ENCODE assay signal across 20 cellular contexts in genomic region chr13:23473236-23473635, GRCh38. TPM values are rescaled to one million over a fixed set of nuclear protein-coding genes. Genes with fewer than 3 reads are reported as not detected.
DNase-seq lines count a peak whose midpoint lies in the region; ATAC-seq and TF ChIP-seq lines count a peak whose summit lies in the region.
"Had no signal": no experiment of that assay in that cellular context is flagged by ENCODE, and none has a peak within 500 bp of the region (broad histone marks: within the 10 kb centered on the region; RNA-seq: fewer than 3 reads in every experiment).

No MANE protein-coding gene starts in this region.

- H4K5ac ChIP-seq in mesendoderm (ENCODE audit: low read length) = no peak overlapping the region

- ATAC-seq in WTC11 = no peak
- ATAC-seq: A549; CD8-positive, alpha-beta T cell; GM12878; GM23338 had no signal

- no TSS peak for BruUV-seq in Caco-2 (replicated peaks; lab: Mats Ljungman, UMichigan)

- H4K8ac ChIP-seq in mesendoderm (ENCODE audit: low read depth, low read length) = no peak overlapping the region

- no peak overlapping the region for H3K18ac ChIP-seq in mesendoderm (ENCODE audit: low read length)

- peak; percentile 39 to 49 for DNase-seq in Caco-2
- no peak for DNase-seq in WTC11 (ENCODE audit: low spot score)
- DNase-seq in mesendoderm = peak; percentile 55
- no peak for DNase-seq in NCI-H1436 (lab: John Stamatoyannopoulos, UW)
- DNase-seq in NCI-H2171 (lab: John Stamatoyannopoulos, UW) = no peak
- no peak for DNase-seq in C1 segment of cervical spinal cord (lab: John Stamatoyannopoulos, UW)
- DNase-seq: 8988T; ACHN; CD4-positive, CD25-positive, alpha-beta regulatory T cell; CD8-positive, alpha-beta T cell; DMS 273 treated with DMSO at 0.1 percent for 48 hours; DMS79; EL; GDM1; HFFc6 had no signal

- H3K27me3 Mint-ChIP-seq in Caco-2 (ENCODE audit: insufficient read depth, unreplicated experiment) = no peaks in the 10 kb centered on the region
- H3K27me3 Mint-ChIP-seq in WTC11 (ENCODE audit: low read depth) = no peaks in the 10 kb centered on the region

- no peaks in the 10 kb centered on the region for H3K79me1 ChIP-seq in mesendoderm (ENCODE audit: low read length)

- no peaks in the 10 kb centered on the region for H3K79me2 ChIP-seq in mesendoderm (ENCODE audit: control insufficient read depth, insufficient read depth, low read length)

- no peak overlapping the region for H2BK120ac ChIP-seq in mesendoderm (ENCODE audit: low read depth, low read length)

- no peaks in the 10 kb centered on the region for H3K27me3 ChIP-seq in Caco-2 (replicated peaks; ENCODE audit: control insufficient read depth, insufficient read depth, low read length)
- no peaks in the 10 kb centered on the region for H3K27me3 ChIP-seq in mesendoderm (ENCODE audit: insufficient read depth, low read length, poor library complexity)

- H3K4me1 ChIP-seq in Caco-2 = peaks cover 23% of the 10 kb centered on the region
- H3K4me1 ChIP-seq in mesendoderm (ENCODE audit: control insufficient read depth, low read depth, low read length) = peaks cover 3% of the 10 kb centered on the region
- H3K4me1 ChIP-seq: A549 had no signal

- intact Hi-C loops in Caco-2 (cut with micrococcal nuclease; ENCODE audit: unreplicated experiment) = no loop called here

- H3K27ac ChIP-seq in mesendoderm (ENCODE audit: low read depth, low read length) = no peak overlapping the region
- H3K27ac ChIP-seq: A549, C4-2B had no signal

- H2BK5ac ChIP-seq in mesendoderm (ENCODE audit: low read length) = no peak overlapping the region

- H3K4me2 ChIP-seq in mesendoderm (ENCODE audit: low read length) = no peak overlapping the region
- H3K4me2 ChIP-seq: A549, GM23338 had no signal

- H3K36me3 Mint-ChIP-seq in Caco-2 (ENCODE audit: insufficient read depth, unreplicated experiment) = no peaks in the 10 kb centered on the region
- no peaks in the 10 kb centered on the region for H3K36me3 Mint-ChIP-seq in WTC11
- H3K36me3 Mint-ChIP-seq: CD4-positive, CD25-positive, alpha-beta regulatory T cell; CD8-positive, alpha-beta T cell had no signal

- POLR2A ChIA-PET in Caco-2 (lab: Charles Lee) = no interaction called here
- POLR2A ChIA-PET in WTC11 (lab: Charles Lee) = no interaction called here

- no peak overlapping the region for H3K23ac ChIP-seq in mesendoderm (ENCODE audit: low read length)

- no CpG with 5 or more reads among the region's 5 CpGs for WGBS in mesendoderm (ENCODE audit: extremely low coverage, insufficient coverage, low lambda C conversion rate)

- TF ChIP-seq CTCF in Caco-2 (IDR thresholded peaks at IDR 0.05; ENCODE audit: insufficient read depth in 1 of 2, low read depth in 1 of 2, low read length in 1 of 2, severe bottlenecking in 1 of 2, unreplicated experiment in 1 of 2) (no peak), WTC11 (IDR thresholded peaks at IDR 0.05) (no peak)

- CTCF ChIA-PET in Caco-2 (lab: Charles Lee) = no interaction called here
- CTCF ChIA-PET in WTC11 (lab: Charles Lee) = interaction anchor here (0.7 kb wide), 1 partner anchor 299 kb away, joined by 3 read pairs; no protein-coding TSS in a partner anchor

- no peak overlapping the region for H2AK5ac ChIP-seq in mesendoderm (ENCODE audit: low read length)

- no peak overlapping the region for H3K56ac ChIP-seq in mesendoderm (ENCODE audit: low read length)

- no peak overlapping the region for H3K4ac ChIP-seq in mesendoderm (ENCODE audit: low read depth, low read length)

- no peak overlapping the region for H3K4me3 Mint-ChIP-seq in Caco-2 (ENCODE audit: unreplicated experiment)
- H3K4me3 Mint-ChIP-seq in WTC11 = no peak overlapping the region
- H3K4me3 Mint-ChIP-seq: CD4-positive, CD25-positive, alpha-beta regulatory T cell; CD8-positive, alpha-beta T cell; GM23338; HFFc6 had no signal

- no peak overlapping the region for H2BK15ac ChIP-seq in mesendoderm (replicated peaks; ENCODE audit: low read depth)

- no peaks in the 10 kb centered on the region for H3K9me3 Mint-ChIP-seq in Caco-2 (ENCODE audit: unreplicated experiment)
- peaks cover 2% of the 10 kb centered on the region; the same call in 1 of the 2 replicates for H3K9me3 Mint-ChIP-seq in WTC11
- H3K9me3 Mint-ChIP-seq: CD8-positive, alpha-beta T cell; GM23338; HFFc6 had no signal

- H3K4me3 ChIP-seq in Caco-2 (ENCODE audit: low read depth, low read length) = no peak overlapping the region
- no peak overlapping the region for H3K4me3 ChIP-seq in mesendoderm (ENCODE audit: low read length)
- H3K4me3 ChIP-seq: A549, GM12878, GM23338, HAP-1 had no signal

- H3K4me1 Mint-ChIP-seq in Caco-2 (ENCODE audit: low read depth, unreplicated experiment) (peaks cover 22% of the 10 kb centered on the region), WTC11 (peaks cover 24% of the 10 kb centered on the region)
- H3K4me1 Mint-ChIP-seq: CD4-positive, CD25-positive, alpha-beta regulatory T cell had no signal

- H3K36me3 ChIP-seq in Caco-2 (ENCODE audit: control insufficient read depth, insufficient read depth, low read length) (no peaks in the 10 kb centered on the region), mesendoderm (ENCODE audit: control insufficient read depth, insufficient read depth, low read length) (no peaks in the 10 kb centered on the region)
- H3K36me3 ChIP-seq: HAP-1 had no signal

- H3K9me3 ChIP-seq in Caco-2 = no peaks in the 10 kb centered on the region
- H3K9me3 ChIP-seq: A549, HAP-1 had no signal

- H3K27ac Mint-ChIP-seq in Caco-2 (ENCODE audit: unreplicated experiment) (no peak overlapping the region), WTC11 (no peak overlapping the region)
- H3K27ac Mint-ChIP-seq: CD4-positive, CD25-positive, alpha-beta regulatory T cell; CD8-positive, alpha-beta T cell; GM23338; HFFc6 had no signal

- no peak overlapping the region for H3K9ac ChIP-seq in mesendoderm (ENCODE audit: low read length)

TF ChIP-seq in WTC11, 78 proteins besides CTCF, POLR2A, EP300 and RAD21:
- TF ChIP-seq CREM (CRISPR knock-in tag; IDR thresholded peaks at IDR 0.05) = no peak
- no peak for TF ChIP-seq ATF1 (CRISPR knock-in tag; IDR thresholded peaks at IDR 0.05)
- 0 out of 2 replicates have a peak, but pooled peaks have one; percentile 6 for TF ChIP-seq HMGA2 (CRISPR knock-in tag; IDR thresholded peaks at IDR 0.05)
- TF ChIP-seq GABPB1 (CRISPR knock-in tag; IDR thresholded peaks at IDR 0.05) = no peak
- TF ChIP-seq FOXJ3 (CRISPR knock-in tag; IDR thresholded peaks at IDR 0.05; ENCODE audit: borderline replicate concordance) = no peak
- TF ChIP-seq TCF7 (CRISPR knock-in tag; IDR thresholded peaks at IDR 0.05; ENCODE audit: low read depth) = no peak
- no peak for TF ChIP-seq FOXP1 (CRISPR knock-in tag; IDR thresholded peaks at IDR 0.05; ENCODE audit: borderline replicate concordance)

RNA-seq across cellular contexts. Expression of gene SACS, which starts 39.7 kb away (rescaled TPM):
- total RNA-seq in Caco-2 (2022) (4.5 and 4.9 TPM in 2 replicates), WTC11 (2021) (30.5 to 35.2 TPM (median 30.8 TPM) in 3 replicates)
- polyA plus RNA-seq in mesendoderm (2013, experiment 1 of 2) = 19.6 TPM
- polyA plus RNA-seq in mesendoderm (2013, experiment 2 of 2) = 18.0 TPM

Comparison
In these comparisons a context has a peak if more than half of its experiments do, and no peak if none do; other contexts are left out.
1. DNase-seq: peak in Caco-2 (2 of 2) and mesendoderm (single experiment); none in WTC11 (single experiment), NCI-H1436 (single experiment), NCI-H2171 (single experiment) and C1 segment of cervical spinal cord (0 of 14).